In genomic region chr15:56371495-56372147, GRCh38 we compare ENCODE assay signal across 11 cellular contexts. TPM values are rescaled to one million over a fixed set of nuclear protein-coding genes. Genes with fewer than 3 reads are reported as not detected.
A peak's percentile ranks its signal among the peaks of the same experiment; 100 is the strongest.
DNase-seq lines count a peak whose midpoint lies in the region; ATAC-seq and TF ChIP-seq lines count a peak whose summit lies in the region.
"Had no signal": no experiment of that assay in that cellular context is flagged by ENCODE, and none has a peak within 500 bp of the region (broad histone marks: within the 10 kb centered on the region; RNA-seq: fewer than 3 reads in every experiment).

No MANE protein-coding gene starts in this region.

- intact Hi-C loops in lower lobe of right lung (cut with DNase I), result no loop called here

- no peak overlapping the region for H3K4me3 ChIP-seq in epithelial cell of esophagus (ENCODE audit: low read length)
- no peak overlapping the region for H3K4me3 ChIP-seq in foreskin fibroblast (ENCODE audit: low read depth in 1 of 2, low read length in 2 of 2)
- no peak overlapping the region for H3K4me3 ChIP-seq in lower lobe of right lung
- H3K4me3 ChIP-seq: colonic mucosa, PC-9 had no signal

- ATAC-seq in GM18520 (IDR thresholded peaks at IDR 0.05; ENCODE audit: unreplicated experiment), result peak; percentile 92
- peak; percentile 91 for ATAC-seq in GM21423 (IDR thresholded peaks at IDR 0.05; ENCODE audit: unreplicated experiment)
- ATAC-seq in HG03139 (IDR thresholded peaks at IDR 0.05; ENCODE audit: unreplicated experiment), result peak; percentile 92
- no peak for ATAC-seq in lower lobe of right lung

- no peaks in the 10 kb centered on the region for H3K9me3 ChIP-seq in lower lobe of right lung
- H3K9me3 ChIP-seq: colonic mucosa had no signal

- no peaks in the 10 kb centered on the region for H3K27me3 ChIP-seq in lower lobe of right lung (ENCODE audit: low read depth)
- H3K27me3 ChIP-seq: colonic mucosa had no signal

- no peaks in the 10 kb centered on the region for H3K36me3 ChIP-seq in lower lobe of right lung
- H3K36me3 ChIP-seq: colonic mucosa had no signal

- DNase-seq in epithelial cell of esophagus (ENCODE audit: low read depth) (peak; percentile 36), foreskin fibroblast (no peak), NOMO-1 (lab: John Stamatoyannopoulos, UW; ENCODE audit: unreplicated experiment in 2 of 2) (no peak), lower lobe of right lung (no peak)
- no peak for DNase-seq in stimulated activated naive CD4-positive, alpha-beta T cell treated with Interleukin-2 at 50 U/mL for 16 hours (lab: John Stamatoyannopoulos, UW)
- DNase-seq: colonic mucosa, EL had no signal

- no peak overlapping the region for H3K27ac ChIP-seq in lower lobe of right lung
- H3K27ac ChIP-seq: colonic mucosa, PC-9 had no signal

- H3K4me1 ChIP-seq in lower lobe of right lung, result no peaks in the 10 kb centered on the region
- H3K4me1 ChIP-seq: colonic mucosa had no signal

- TF ChIP-seq CTCF in epithelial cell of esophagus (IDR thresholded peaks at IDR 0.05; ENCODE audit: insufficient read depth, low read depth, low read length, missing control alignments), result no peak
- TF ChIP-seq CTCF in foreskin fibroblast (IDR thresholded peaks at IDR 0.05; ENCODE audit: low read depth, low read length), result no peak
- TF ChIP-seq CTCF in lower lobe of right lung (IDR thresholded peaks at IDR 0.05), result no peak

RNA-seq across cellular contexts. Expression of gene TEX9, which starts 6.4 kb away (rescaled TPM):
- total RNA-seq in lower lobe of right lung, result 11.6 TPM

Comparison
In these comparisons a context has a peak if more than half of its experiments do, and no peak if none do; other contexts are left out.
1. ATAC-seq: peak in GM18520 (single experiment), GM21423 (single experiment) and HG03139 (single experiment); none in lower lobe of right lung (0 of 2).